27 cellular contexts compared by ENCODE assay signal in the genomic region with DNA sequence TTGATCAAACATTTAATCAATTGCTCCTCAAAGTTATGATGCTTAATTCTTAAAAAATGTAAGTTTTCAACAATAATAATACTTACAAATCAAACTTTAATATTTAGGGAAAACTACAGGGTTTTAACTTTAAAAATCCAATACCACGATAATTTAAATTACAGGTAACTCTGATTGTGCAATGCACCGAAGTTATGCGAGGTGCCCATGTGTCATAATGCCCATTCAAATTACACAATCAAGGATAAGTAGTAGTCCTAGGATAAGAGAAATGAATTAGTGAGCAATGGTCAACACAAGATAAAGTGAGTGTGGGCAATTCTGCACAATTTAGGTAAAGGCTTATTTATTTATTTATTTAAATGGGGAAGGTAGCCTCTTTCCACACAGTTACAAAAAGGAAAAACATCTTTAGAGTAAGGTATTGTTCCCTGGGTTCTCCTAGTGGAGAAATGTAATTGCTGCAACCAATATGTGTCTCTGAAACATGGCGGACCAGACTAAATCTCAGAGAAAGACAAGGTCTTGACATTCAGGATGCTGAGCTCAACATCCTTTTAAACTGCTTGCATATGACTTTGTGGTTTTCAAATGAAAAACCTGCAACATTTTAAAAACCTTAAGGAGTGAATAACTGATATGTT.
DNase-seq lines count a peak whose midpoint lies in the region; ATAC-seq, FAIRE-seq and TF ChIP-seq lines count a peak whose summit lies in the region.
"Had no signal": no experiment of that assay in that cellular context is flagged by ENCODE, and none has a peak within 500 bp of the region (broad histone marks: within the 10 kb centered on the region; RNA-seq: fewer than 3 reads in every experiment).

No MANE protein-coding gene starts in this region.

- H3K4ac ChIP-seq in H1 (replicated peaks; ENCODE audit: insufficient read length, low read depth, low read length): no peak overlapping the region

- no peak overlapping the region for H2BK12ac ChIP-seq in H1 (ENCODE audit: low read depth, low read length)

- no peaks in the 10 kb centered on the region for H3K9me3 Mint-ChIP-seq in GM23338
- H3K9me3 Mint-ChIP-seq in activated CD4-positive, alpha-beta memory T cell treated with anti-CD3 and anti-CD28 coated beads for 36 hours: no peaks in the 10 kb centered on the region
- H3K9me3 Mint-ChIP-seq: CD8-positive, alpha-beta T cell; stimulated activated naive CD8-positive, alpha-beta T cell treated with anti-CD3 and anti-CD28 coated beads, Interleukin-15, amount 100 ng/mL, for 72 hours had no signal

- no peak overlapping the region for H3K27ac Mint-ChIP-seq in GM23338
- no peak overlapping the region for H3K27ac Mint-ChIP-seq in activated CD4-positive, alpha-beta memory T cell treated with anti-CD3 and anti-CD28 coated beads for 36 hours
- H3K27ac Mint-ChIP-seq: CD8-positive, alpha-beta T cell; stimulated activated naive CD8-positive, alpha-beta T cell treated with anti-CD3 and anti-CD28 coated beads, Interleukin-15, amount 100 ng/mL, for 72 hours; T-helper 17 cell had no signal

- FAIRE-seq in H1 (lab: Jason Lieb, UNC): peak; percentile 52
- FAIRE-seq: GM12891, TTC549 had no signal

- no peak overlapping the region for H2AK5ac ChIP-seq in H1 (ENCODE audit: low read depth, low read length)

- no peaks in the 10 kb centered on the region for H3K79me1 ChIP-seq in H1 (ENCODE audit: low read depth, low read length)

- H4K20me1 ChIP-seq in GM23338 (replicated peaks; ENCODE audit: insufficient read depth) (no peaks in the 10 kb centered on the region), PC-3 (ENCODE audit: low read length) (no peaks in the 10 kb centered on the region), H1 (replicated peaks in 1 of 2; ENCODE audit: control insufficient read depth in 1 of 2, insufficient read depth in 2 of 2, low read length in 2 of 2) (no peaks in the 10 kb centered on the region)

- no peaks in the 10 kb centered on the region for H3K27me3 Mint-ChIP-seq in GM23338 (ENCODE audit: insufficient read depth, low read depth, poor library complexity)
- H3K27me3 Mint-ChIP-seq in activated CD4-positive, alpha-beta memory T cell treated with anti-CD3 and anti-CD28 coated beads for 36 hours: no peaks in the 10 kb centered on the region
- H3K27me3 Mint-ChIP-seq: stimulated activated naive CD8-positive, alpha-beta T cell treated with anti-CD3 and anti-CD28 coated beads, Interleukin-15, amount 100 ng/mL, for 72 hours; T-helper 17 cell had no signal

- H2AFZ ChIP-seq in GM23338: no peak overlapping the region
- no peak overlapping the region for H2AFZ ChIP-seq in PC-3 (ENCODE audit: low read length)
- H2AFZ ChIP-seq in H1 (ENCODE audit: low read length): no peak overlapping the region
- H2AFZ ChIP-seq: parathyroid adenoma had no signal

- peak in 1 of 2 experiments; percentile 44; a peak in 3 of 4 replicates for TF ChIP-seq CTCF in GM23338 (conservative IDR thresholded peaks at IDR 0.05; ENCODE audit: low read depth in 2 of 2)
- 0 out of 2 replicates have a peak, but pooled peaks have one; percentile 19 for TF ChIP-seq CTCF in PC-3 (conservative IDR thresholded peaks at IDR 0.05; ENCODE audit: low read depth, low read length)
- peak in 1 of 3 experiments; percentile 25; a peak in 1 of 4 replicates for TF ChIP-seq CTCF in H1 (IDR thresholded peaks at IDR 0.05; ENCODE audit: control extremely low read depth in 1 of 3, insufficient read depth in 1 of 3, low read depth in 1 of 3, low read length in 3 of 3)
- peak; percentile 7 for TF ChIP-seq CTCF in liver (IDR thresholded peaks at IDR 0.05; ENCODE audit: low read depth, low read length, missing input control)
- TF ChIP-seq CTCF in mucosa of descending colon (IDR thresholded peaks at IDR 0.05): no peak
- no peak for TF ChIP-seq CTCF in upper lobe of right lung (IDR thresholded peaks at IDR 0.05)

- no peaks in the 10 kb centered on the region for H3K23me2 ChIP-seq in H1 (ENCODE audit: low read depth, low read length)

- H3K27me3 ChIP-seq in GM23338 (ENCODE audit: insufficient read depth) (no peaks in the 10 kb centered on the region), PC-3 (ENCODE audit: low read length) (no peaks in the 10 kb centered on the region), H1 (replicated peaks in 1 of 4; ENCODE audit: control insufficient read depth in 3 of 4, extremely low read depth in 1 of 4, insufficient read depth in 3 of 4, low read length in 3 of 4) (no peaks in the 10 kb centered on the region), liver (ENCODE audit: control insufficient read depth in 4 of 4, insufficient read depth in 4 of 4, low read length in 3 of 4) (no peaks in the 10 kb centered on the region), upper lobe of right lung (no peaks in the 10 kb centered on the region)
- H3K27me3 ChIP-seq: BE2C, right atrium auricular region, vagina had no signal

- H3F3A ChIP-seq in GM23338 (replicated peaks; ENCODE audit: low read depth): no peaks in the 10 kb centered on the region
- no peaks in the 10 kb centered on the region for H3F3A ChIP-seq in PC-3 (ENCODE audit: low read length, unreplicated experiment)

- 93% methylated on average over 4 of the region's 4 CpGs; no CpG with 5 or more reads in 1 of the 2 experiments for WGBS in H1 (ENCODE audit: extremely low coverage in 1 of 2, insufficient coverage in 1 of 2, insufficient read length in 1 of 2, insufficient replicate concordance in 2 of 2, low coverage in 1 of 2, low lambda C conversion rate in 2 of 2, missing lambda C conversion rate in 1 of 2), 2 experiments
- WGBS in liver: 54% methylated on average over 4 of the region's 4 CpGs

- H3K4me1 Mint-ChIP-seq in GM23338: peaks cover 8% of the 10 kb centered on the region; the same call in 2 of the 3 replicates
- H3K4me1 Mint-ChIP-seq in activated CD4-positive, alpha-beta memory T cell treated with anti-CD3 and anti-CD28 coated beads for 36 hours (ENCODE audit: low read depth): no peaks in the 10 kb centered on the region
- H3K4me1 Mint-ChIP-seq: stimulated activated naive CD8-positive, alpha-beta T cell treated with anti-CD3 and anti-CD28 coated beads, Interleukin-15, amount 100 ng/mL, for 72 hours; T-helper 17 cell had no signal

- H3K9ac ChIP-seq in PC-3 (ENCODE audit: low read length) (no peak overlapping the region), H1 (replicated peaks in 1 of 4; ENCODE audit: extremely low read depth in 1 of 4, low read depth in 3 of 4, low read length in 3 of 4) (no peak overlapping the region), liver (ENCODE audit: low read depth in 1 of 2, low read length in 2 of 2) (no peak overlapping the region)
- H3K9ac ChIP-seq: parathyroid adenoma had no signal

- H3K27ac ChIP-seq in GM23338 (ENCODE audit: low read depth) (no peak overlapping the region), PC-3 (ENCODE audit: low read length) (no peak overlapping the region), H1 (ENCODE audit: low read depth, low read length) (no peak overlapping the region), liver (ENCODE audit: low read depth in 1 of 2, low read length in 2 of 2) (no peak overlapping the region), upper lobe of right lung (no peak overlapping the region)
- H3K27ac ChIP-seq: parathyroid adenoma, right atrium auricular region, SK-N-MC, thoracic aorta, vagina had no signal

- no peak overlapping the region for H3K4me3 Mint-ChIP-seq in GM23338
- H3K4me3 Mint-ChIP-seq in activated CD4-positive, alpha-beta memory T cell treated with anti-CD3 and anti-CD28 coated beads for 36 hours: no peak overlapping the region
- H3K4me3 Mint-ChIP-seq: CD8-positive, alpha-beta T cell; stimulated activated naive CD8-positive, alpha-beta T cell treated with anti-CD3 and anti-CD28 coated beads, Interleukin-15, amount 100 ng/mL, for 72 hours; T-helper 17 cell had no signal

- H3K23ac ChIP-seq in H1 (ENCODE audit: insufficient read length): no peak overlapping the region

- ATAC-seq in GM23338 (no peak), PC-3 (no peak), mucosa of descending colon (no peak), GM21737 (IDR thresholded peaks at IDR 0.05; ENCODE audit: unreplicated experiment) (no peak), upper lobe of right lung (no peak)
- ATAC-seq: activated CD4-positive, CD25-positive, alpha-beta regulatory T cell treated with anti-CD3 and anti-CD28 coated beads, Interleukin-2, amount 50 U/mL, for 24 hours; CD8-positive, alpha-beta T cell; stimulated activated naive CD8-positive, alpha-beta T cell treated with anti-CD3 and anti-CD28 coated beads, Interleukin-15, amount 100 ng/mL, for 72 hours; T-helper 17 cell had no signal

- no peak overlapping the region for H2BK15ac ChIP-seq in H1 (ENCODE audit: low read length)

- H3K9me3 ChIP-seq in PC-3 (ENCODE audit: low read length): no peaks in the 10 kb centered on the region
- H3K9me3 ChIP-seq in H1 (ENCODE audit: insufficient read depth in 2 of 2, low read depth in 1 of 2, low read length in 1 of 2): no peaks in the 10 kb centered on the region
- H3K9me3 ChIP-seq in liver (ENCODE audit: control insufficient read depth in 4 of 4, low read length in 3 of 4): no peaks in the 10 kb centered on the region
- no peaks in the 10 kb centered on the region for H3K9me3 ChIP-seq in mucosa of descending colon
- H3K9me3 ChIP-seq in upper lobe of right lung: no peaks in the 10 kb centered on the region
- H3K9me3 ChIP-seq: BE2C, right atrium auricular region, thoracic aorta, vagina had no signal

- H4K91ac ChIP-seq in H1 (replicated peaks; ENCODE audit: insufficient read length, low read length): no peak overlapping the region

- no peaks in the 10 kb centered on the region for H3K79me2 ChIP-seq in GM23338 (replicated peaks; ENCODE audit: insufficient read depth)
- H3K79me2 ChIP-seq in PC-3 (ENCODE audit: low read length): no peaks in the 10 kb centered on the region
- no peaks in the 10 kb centered on the region for H3K79me2 ChIP-seq in H1 (ENCODE audit: control insufficient read depth in 1 of 2, insufficient read depth in 2 of 2, low read length in 2 of 2)
- H3K79me2 ChIP-seq: parathyroid adenoma had no signal

- no peaks in the 10 kb centered on the region for H3K36me3 Mint-ChIP-seq in GM23338 (ENCODE audit: low read depth)
- no peaks in the 10 kb centered on the region for H3K36me3 Mint-ChIP-seq in activated CD4-positive, alpha-beta memory T cell treated with anti-CD3 and anti-CD28 coated beads for 36 hours
- H3K36me3 Mint-ChIP-seq: CD8-positive, alpha-beta T cell had no signal

- DNase-seq in GM23338 (ENCODE audit: low spot score): peak; percentile 44
- DNase-seq in PC-3: no peak
- DNase-seq in H1 (ENCODE audit: low read depth in 1 of 2, low spot score in 2 of 2): no peak
- no peak for DNase-seq in mucosa of descending colon
- DNase-seq in activated CD4-positive, alpha-beta memory T cell treated with anti-CD3 and anti-CD28 coated beads for 36 hours: no peak
- no peak for DNase-seq in upper lobe of right lung
- DNase-seq: activated CD4-positive, alpha-beta T cell treated with anti-CD3 and anti-CD28 coated beads, Interleukin-2, amount 50 U/mL, for 48 hours; activated naive CD4-positive, alpha-beta T cell treated with Interleukin-2 at 50 U/mL for 16 hours; BE2C; CD8-positive, alpha-beta T cell; cerebellar nuclear complex; mesenchymal stem cell; NCI-H1694 treated with DMSO at 0.1 percent for 48 hours; NCI-H446 treated with DMSO at 0.1 percent for 48 hours; stimulated activated naive CD8-positive, alpha-beta T cell treated with anti-CD3 and anti-CD28 coated beads, Interleukin-15, amount 100 ng/mL, for 72 hours; T-helper 17 cell had no signal

- no peak for TF ChIP-seq EP300 in H1 (IDR thresholded peaks at IDR 0.05; ENCODE audit: borderline replicate concordance in 1 of 2, low read depth in 2 of 2, low read length in 2 of 2)

- H3K18ac ChIP-seq in H1 (ENCODE audit: extremely low read depth, low read length): no peak overlapping the region

- no peak overlapping the region for H3K14ac ChIP-seq in H1 (ENCODE audit: insufficient read length)

- H2BK20ac ChIP-seq in H1 (ENCODE audit: low read length): no peak overlapping the region

- H3K4me3 ChIP-seq in GM23338: no peak overlapping the region
- no peak overlapping the region for H3K4me3 ChIP-seq in PC-3 (ENCODE audit: low read length)
- no peak overlapping the region for H3K4me3 ChIP-seq in H1 (ENCODE audit: extremely low read depth in 1 of 4, insufficient read depth in 2 of 4, low read depth in 3 of 4, low read length in 4 of 4)
- H3K4me3 ChIP-seq in liver (ENCODE audit: low read depth in 1 of 3, low read length in 3 of 3): no peak overlapping the region
- no peak overlapping the region for H3K4me3 ChIP-seq in mucosa of descending colon
- no peak overlapping the region for H3K4me3 ChIP-seq in upper lobe of right lung
- H3K4me3 ChIP-seq: right atrium auricular region, SK-N-MC, smooth muscle cell, thoracic aorta, vagina had no signal

- TF ChIP-seq RAD21 in H1 (IDR thresholded peaks at IDR 0.05 in 1 of 2, conservative IDR thresholded peaks at IDR 0.05 in 1 of 2; ENCODE audit: low read depth in 2 of 2, low read length in 2 of 2): peak in 1 of 2 experiments; percentile 31; a peak in 2 of 4 replicates
- TF ChIP-seq RAD21 in liver (IDR thresholded peaks at IDR 0.05): no peak

- H4K5ac ChIP-seq in H1 (ENCODE audit: insufficient read length, low read depth, low read length): no peak overlapping the region

- no peak for TF ChIP-seq POLR2A in H1 (IDR thresholded peaks at IDR 0.05; ENCODE audit: control extremely low read depth in 1 of 2, low read depth in 2 of 2, low read length in 2 of 2)

- H3K36me3 ChIP-seq in GM23338 (ENCODE audit: insufficient read depth) (no peaks in the 10 kb centered on the region), PC-3 (ENCODE audit: low read depth, low read length) (no peaks in the 10 kb centered on the region), H1 (ENCODE audit: control insufficient read depth in 2 of 4, insufficient read depth in 4 of 4, low read length in 3 of 4) (no peaks in the 10 kb centered on the region), liver (ENCODE audit: control insufficient read depth in 4 of 4, insufficient read depth in 3 of 4, low read depth in 1 of 4, low read length in 3 of 4) (no peaks in the 10 kb centered on the region), mucosa of descending colon (ENCODE audit: low read depth) (no peaks in the 10 kb centered on the region), upper lobe of right lung (no peaks in the 10 kb centered on the region)
- H3K36me3 ChIP-seq: BE2C, right atrium auricular region, thoracic aorta, vagina had no signal

- no TSS peak for BruUV-seq in PC-3 (replicated peaks; lab: Mats Ljungman, UMichigan)

- H2BK120ac ChIP-seq in H1 (replicated peaks; ENCODE audit: low read depth, low read length): no peak overlapping the region

- H4K8ac ChIP-seq in H1 (ENCODE audit: extremely low read depth, insufficient read depth, low read length): no peak overlapping the region

- POLR2A ChIA-PET in PC-3 (lab: Charles Lee; ENCODE audit: unreplicated experiment): no interaction called here
- POLR2A ChIA-PET in H1 (lab: Charles Lee; ENCODE audit: partially characterized antibody): no interaction called here
- POLR2A ChIA-PET in activated CD4-positive, alpha-beta memory T cell treated with anti-CD3 and anti-CD28 coated beads for 36 hours (lab: Charles Lee): no interaction called here

- H3K4me2 ChIP-seq in GM23338: no peak overlapping the region
- H3K4me2 ChIP-seq in PC-3 (ENCODE audit: low read length): no peak overlapping the region
- no peak overlapping the region for H3K4me2 ChIP-seq in H1 (ENCODE audit: insufficient read depth in 1 of 2, low read depth in 2 of 2, low read length in 2 of 2)
- H3K4me2 ChIP-seq: smooth muscle cell had no signal

- H3K9me2 ChIP-seq in GM23338 (ENCODE audit: insufficient read depth): 0 out of 2 replicates have a peak, but pooled peaks cover under 1% of the 10 kb centered on the region
- H3K9me2 ChIP-seq in PC-3 (replicated peaks; ENCODE audit: low read length): no peaks in the 10 kb centered on the region

- H2BK5ac ChIP-seq in H1 (ENCODE audit: low read depth, low read length): no peak overlapping the region

- no peak overlapping the region for H3K56ac ChIP-seq in H1 (replicated peaks; ENCODE audit: insufficient read length, low read depth, low read length)

- H3K4me1 ChIP-seq in GM23338 (ENCODE audit: insufficient read depth): no peaks in the 10 kb centered on the region
- no peaks in the 10 kb centered on the region for H3K4me1 ChIP-seq in PC-3 (ENCODE audit: insufficient read depth, low read length)
- H3K4me1 ChIP-seq in H1 (replicated peaks in 1 of 4; ENCODE audit: control insufficient read depth in 3 of 4, insufficient read depth in 4 of 4, low read length in 3 of 4): peaks cover 0 to 4% (median 1%) of the 10 kb centered on the region in 4 experiments; a peak in 1 of 7 replicates
- peaks cover under 1 to 3% (median 2%) of the 10 kb centered on the region in 4 donors for H3K4me1 ChIP-seq in liver (ENCODE audit: control insufficient read depth in 4 of 4, insufficient read depth in 4 of 4, low read length in 3 of 4)
- H3K4me1 ChIP-seq in mucosa of descending colon (ENCODE audit: low read depth): no peaks in the 10 kb centered on the region
- no peaks in the 10 kb centered on the region for H3K4me1 ChIP-seq in upper lobe of right lung
- H3K4me1 ChIP-seq: BE2C, parathyroid adenoma, right atrium auricular region, vagina had no signal

- intact Hi-C loops in PC-3 (cut with micrococcal nuclease) (no loop called here), mucosa of descending colon (cut with DNase I, micrococcal nuclease) (no loop called here), upper lobe of right lung (cut with DNase I) (no loop called here)
- intact Hi-C loops in activated CD4-positive, alpha-beta memory T cell treated with anti-CD3 and anti-CD28 coated beads for 36 hours (cut with micrococcal nuclease): no loop called here

- CTCF ChIA-PET in PC-3 (lab: Charles Lee) (interaction anchor here (0.6 kb wide), 1 partner anchor 237 kb away, joined by 3 read pairs; no protein-coding TSS in a partner anchor), H1 (lab: Charles Lee; ENCODE audit: partially characterized antibody) (interaction anchor here (0.7 to 1.5 kb wide), 10 partner anchors 10 to 161 kb away, joined by 3 to 4 read pairs (median 4); no protein-coding TSS in a partner anchor)
- CTCF ChIA-PET in activated CD4-positive, alpha-beta memory T cell treated with anti-CD3 and anti-CD28 coated beads for 36 hours (lab: Charles Lee): no interaction called here

Comparison
In these comparisons a context has a peak if more than half of its experiments do, and no peak if none do; other contexts are left out.
1. CTCF ChIP-seq: peak in PC-3 (single experiment) and liver (single experiment); none in mucosa of descending colon (single experiment) and upper lobe of right lung (single experiment).